Comparison of ENCODE assay signal across 18 cellular contexts in genomic region chr7:27936244-27937102, GRCh38.
DNase-seq lines count a peak whose midpoint lies in the region; ATAC-seq, FAIRE-seq and TF ChIP-seq lines count a peak whose summit lies in the region.
"Had no signal": no experiment of that assay in that cellular context is flagged by ENCODE, and none has a peak within 500 bp of the region (broad histone marks: within the 10 kb centered on the region; RNA-seq: fewer than 3 reads in every experiment).

No MANE protein-coding gene starts in this region.

- no peak overlapping the region for H2BK120ac ChIP-seq in mesenchymal stem cell (ENCODE audit: low read depth, low read length)

- H3K27me3 ChIP-seq in GM23338 (ENCODE audit: insufficient read depth) (no peaks in the 10 kb centered on the region), adipocyte (replicated peaks; ENCODE audit: control insufficient read depth, insufficient read depth, low read length) (no peaks in the 10 kb centered on the region), mesenchymal stem cell (ENCODE audit: control insufficient read depth in 1 of 2, insufficient read depth in 1 of 2, low read length in 2 of 2) (no peaks in the 10 kb centered on the region)

- peaks cover 27% of the 10 kb centered on the region for H3K79me1 ChIP-seq in mesenchymal stem cell (replicated peaks; ENCODE audit: low read length, poor library complexity, severe bottlenecking)

- DNase-seq in GM23338 (ENCODE audit: low spot score) (no peak), adipocyte (ENCODE audit: low read depth) (peak; percentile 27), mesenchymal stem cell (no peak), 8988T (no peak), kidney (no peak), T-helper 17 cell (no peak)
- DNase-seq: DMS79 treated with DMSO at 0.1 percent for 48 hours, GDM1, MM.1S, NCI-H187 treated with DMSO at 0.1 percent for 48 hours, NCI-H446, NCI-H748 treated with DMSO at 0.1 percent for 48 hours had no signal

- H3K23ac ChIP-seq in mesenchymal stem cell (ENCODE audit: low read length in 2 of 2), result no peak overlapping the region

- H3K27ac Mint-ChIP-seq in GM23338, result no peak overlapping the region
- H3K27ac Mint-ChIP-seq in T-helper 17 cell, result no peak overlapping the region

- H3K4me1 Mint-ChIP-seq in GM23338, result peaks cover 27% of the 10 kb centered on the region
- peaks cover 6% of the 10 kb centered on the region for H3K4me1 Mint-ChIP-seq in T-helper 17 cell

- no peak overlapping the region for H4K91ac ChIP-seq in mesenchymal stem cell (ENCODE audit: low read length)

- no peak overlapping the region for H3K18ac ChIP-seq in mesenchymal stem cell (ENCODE audit: low read depth in 1 of 2, low read length in 2 of 2)

- no peak overlapping the region for H4K8ac ChIP-seq in mesenchymal stem cell (ENCODE audit: low read length)

- H3K4me2 ChIP-seq in GM23338, result no peak overlapping the region
- H3K4me2 ChIP-seq in mesenchymal stem cell (ENCODE audit: low read length, poor library complexity, severe bottlenecking), result no peak overlapping the region

- H3K36me3 Mint-ChIP-seq in GM23338 (ENCODE audit: low read depth) (no peaks in the 10 kb centered on the region), T-helper 17 cell (ENCODE audit: low read depth) (peaks cover 2% of the 10 kb centered on the region)

- H4K20me1 ChIP-seq in GM23338 (replicated peaks; ENCODE audit: insufficient read depth), result no peaks in the 10 kb centered on the region

- H3K27me3 Mint-ChIP-seq in GM23338 (ENCODE audit: insufficient read depth, low read depth, poor library complexity) (peaks cover 2% of the 10 kb centered on the region), T-helper 17 cell (no peaks in the 10 kb centered on the region)

- H3K27ac ChIP-seq in GM23338 (ENCODE audit: low read depth) (peak overlapping the region; percentile 51; the same call in 1 of the 2 replicates), mesenchymal stem cell (ENCODE audit: low read length, poor library complexity, severe bottlenecking) (no peak overlapping the region), kidney (ENCODE audit: low read depth in 2 of 2, low read length in 2 of 2) (no peak overlapping the region)
- H3K27ac ChIP-seq: SK-N-MC had no signal

- H3K36me3 ChIP-seq in GM23338 (ENCODE audit: insufficient read depth) (no peaks in the 10 kb centered on the region), adipocyte (ENCODE audit: control insufficient read depth, insufficient read depth, low read length, severe bottlenecking) (no peaks in the 10 kb centered on the region), mesenchymal stem cell (ENCODE audit: control insufficient read depth in 1 of 2, insufficient read depth in 2 of 2, low read depth in 1 of 2, low read length in 2 of 2) (peaks cover 0 to 12% of the 10 kb centered on the region in 2 experiments), kidney (ENCODE audit: control insufficient read depth in 1 of 2, insufficient read depth in 2 of 2, low read length in 2 of 2) (no peaks in the 10 kb centered on the region)

- H3K4me1 ChIP-seq in GM23338 (ENCODE audit: insufficient read depth) (peaks cover 11% of the 10 kb centered on the region; the same call in 1 of the 2 replicates), adipocyte (ENCODE audit: control insufficient read depth, insufficient read depth, low read length) (peaks cover 43% of the 10 kb centered on the region), mesenchymal stem cell (ENCODE audit: control insufficient read depth, insufficient read depth, low read depth, low read length) (no peaks in the 10 kb centered on the region), kidney (ENCODE audit: control insufficient read depth in 1 of 2, insufficient read depth in 1 of 2, low read depth in 1 of 2, low read length in 2 of 2) (no peaks in the 10 kb centered on the region)

- intact Hi-C loops in kidney (cut with DNase I), result no loop called here

- H3K4me3 ChIP-seq in GM23338, result no peak overlapping the region
- H3K4me3 ChIP-seq in adipocyte (ENCODE audit: low read length), result no peak overlapping the region
- no peak overlapping the region for H3K4me3 ChIP-seq in mesenchymal stem cell (ENCODE audit: insufficient read depth in 1 of 2, low read depth in 1 of 2, low read length in 2 of 2)
- H3K4me3 ChIP-seq in kidney (ENCODE audit: low read length in 2 of 2), result no peak overlapping the region
- H3K4me3 ChIP-seq: SK-N-MC had no signal

- no peak overlapping the region for H2BK15ac ChIP-seq in mesenchymal stem cell (ENCODE audit: low read depth, poor library complexity, severe bottlenecking)

- no peak overlapping the region for H3K4me3 Mint-ChIP-seq in GM23338
- H3K4me3 Mint-ChIP-seq in T-helper 17 cell, result no peak overlapping the region

- TF ChIP-seq CTCF in GM23338 (conservative IDR thresholded peaks at IDR 0.05; ENCODE audit: low read depth in 2 of 2), result no peak
- TF ChIP-seq CTCF in kidney (IDR thresholded peaks at IDR 0.05; ENCODE audit: borderline replicate concordance, extremely low read depth, insufficient read depth), result no peak

- H3K9me3 ChIP-seq in adipocyte (ENCODE audit: control insufficient read depth, low read length) (no peaks in the 10 kb centered on the region), mesenchymal stem cell (ENCODE audit: control insufficient read depth, low read length) (no peaks in the 10 kb centered on the region), kidney (ENCODE audit: control insufficient read depth in 1 of 2, low read length in 2 of 2) (no peaks in the 10 kb centered on the region), T-helper 17 cell (ENCODE audit: control insufficient read depth, low read length, poor library complexity, severe bottlenecking) (no peaks in the 10 kb centered on the region)

- H3K14ac ChIP-seq in mesenchymal stem cell (ENCODE audit: low read length in 2 of 2), result no peak overlapping the region

- no peak for FAIRE-seq in kidney (lab: Jason Lieb, UNC)
- FAIRE-seq: GM12892, H1, HepG2 had no signal

- no peak overlapping the region for H2BK5ac ChIP-seq in mesenchymal stem cell (ENCODE audit: low read depth, low read length, poor library complexity, severe bottlenecking)

- H3K9ac ChIP-seq in adipocyte (ENCODE audit: low read length), result peak overlapping the region; percentile 21
- peak overlapping the region; percentile 9 for H3K9ac ChIP-seq in mesenchymal stem cell (ENCODE audit: low read length)
- no peak overlapping the region for H3K9ac ChIP-seq in kidney (ENCODE audit: low read length in 2 of 2)

- no peaks in the 10 kb centered on the region for H3F3A ChIP-seq in GM23338 (replicated peaks; ENCODE audit: low read depth)

- no peaks in the 10 kb centered on the region for H3K9me3 Mint-ChIP-seq in GM23338

- no peak overlapping the region for H2AFZ ChIP-seq in GM23338
- H2AFZ ChIP-seq in mesenchymal stem cell (ENCODE audit: low read depth, low read length), result no peak overlapping the region

- no peaks in the 10 kb centered on the region for H3K9me2 ChIP-seq in GM23338 (ENCODE audit: insufficient read depth)

- ATAC-seq in GM23338 (no peak), T-helper 17 cell (no peak)
- ATAC-seq in activated CD4-positive, CD25-positive, alpha-beta regulatory T cell treated with anti-CD3 and anti-CD28 coated beads, Interleukin-2, amount 50 U/mL, for 24 hours, result no peak
- ATAC-seq: HepG2, Right ventricle myocardium inferior had no signal

- H3K79me2 ChIP-seq in GM23338 (replicated peaks; ENCODE audit: insufficient read depth), result 0 out of 2 replicates have a peak, but pooled peaks cover 3% of the 10 kb centered on the region

- H3K4ac ChIP-seq in mesenchymal stem cell (ENCODE audit: low read depth in 1 of 2, low read length in 2 of 2), result no peak overlapping the region

- no peak overlapping the region for H2BK12ac ChIP-seq in mesenchymal stem cell (ENCODE audit: low read length in 2 of 2)

- H2AK5ac ChIP-seq in mesenchymal stem cell (ENCODE audit: low read length, severe bottlenecking), result no peak overlapping the region

- WGBS in mesenchymal stem cell, result 39% methylated on average over 3 of the region's 4 CpGs

TF ChIP-seq in GM23338, 12 proteins besides CTCF, POLR2A, EP300 and RAD21 (continues in another document):
- TF ChIP-seq CREB1 (CRISPR knock-in tag; IDR thresholded peaks at IDR 0.05; ENCODE audit: low read depth) (no peak), POLR2AphosphoS5 (IDR thresholded peaks at IDR 0.05; ENCODE audit: low read depth) (no peak), ZNF331 (CRISPR knock-in tag; IDR thresholded peaks at IDR 0.05; ENCODE audit: low read depth) (no peak), REST (IDR thresholded peaks at IDR 0.05; ENCODE audit: unreplicated experiment) (no peak), JUNB (IDR thresholded peaks at IDR 0.05; ENCODE audit: unreplicated experiment) (no peak), NANOG (IDR thresholded peaks at IDR 0.05; ENCODE audit: borderline replicate concordance) (no peak), STAT1 (IDR thresholded peaks at IDR 0.05; ENCODE audit: unreplicated experiment) (no peak), ZNF114 (CRISPR knock-in tag; IDR thresholded peaks at IDR 0.05) (no peak)

Comparison
In these comparisons a context has a peak if more than half of its experiments do, and no peak if none do; other contexts are left out.
1. H3K9ac ChIP-seq: peak in adipocyte (single experiment) and mesenchymal stem cell (single experiment); none in kidney (0 of 2).